ENCODE assay signal across 28 cellular contexts in the genomic region with DNA sequence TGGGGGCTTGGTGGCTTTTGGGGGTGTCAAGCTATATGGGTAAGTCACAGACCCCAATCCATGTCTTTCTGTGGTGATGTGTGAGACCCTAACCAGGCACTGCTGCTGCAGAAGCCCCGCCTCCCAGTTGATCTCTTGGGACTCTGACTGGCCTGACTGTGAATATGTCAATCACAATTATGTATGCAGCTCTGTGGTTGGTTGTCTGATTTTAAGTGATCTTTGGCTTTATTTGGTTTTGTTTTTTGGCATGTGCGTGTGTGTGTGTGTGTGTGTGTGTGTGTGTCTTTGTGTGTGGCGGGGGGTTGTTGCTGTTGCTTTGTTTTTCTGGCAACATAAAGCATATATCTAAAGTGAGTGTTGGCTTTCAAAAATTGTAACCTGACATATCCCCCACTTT.
DNase-seq lines count a peak whose midpoint lies in the region; ATAC-seq and TF ChIP-seq lines count a peak whose summit lies in the region.
"Had no signal": no experiment of that assay in that cellular context is flagged by ENCODE, and none has a peak within 500 bp of the region (broad histone marks: within the 10 kb centered on the region; RNA-seq: fewer than 3 reads in every experiment).

No MANE protein-coding gene starts in this region.

- peaks cover 2% of the 10 kb centered on the region for H3K27me3 Mint-ChIP-seq in T-helper 2 cell treated with Interferon-gamma antibody and Interleukin-4, amounts not matched to agents 5 μg/mL and 100 μg/mL, for 36 hours (ENCODE audit: low read depth)
- H3K27me3 Mint-ChIP-seq: activated CD4-positive, alpha-beta memory T cell treated with anti-CD3 and anti-CD28 coated beads for 36 hours; CD4-positive, alpha-beta memory T cell; central memory CD8-positive, alpha-beta T cell; natural killer cell treated with Interleukin-12 subunit alpha and Interleukin-12 subunit beta and Interleukin-15 and Interleukin-18, amount 100 ng/mL, for 72 hours; stimulated activated naive CD8-positive, alpha-beta T cell treated with anti-CD3 and anti-CD28 coated beads, Interleukin-15, amount 100 ng/mL, for 72 hours; type B pancreatic cell had no signal

- no TSS peak for BruUV-seq in HCT116 (replicated peaks; lab: Mats Ljungman, UMichigan)

- CTCF ChIA-PET in HCT116 (lab: Charles Lee): no interaction called here

- no peak overlapping the region for H3K4me2 ChIP-seq in DND-41 (ENCODE audit: insufficient read depth, low read length)
- no peak overlapping the region for H3K4me2 ChIP-seq in HCT116 (ENCODE audit: low read length)

- DNase-seq in DND-41 (peak; percentile 7), HCT116 (ENCODE audit: low read depth, low spot score) (no peak), RPMI7951 (ENCODE audit: low read depth) (peak; percentile 15), iPS-NIHi7 (ENCODE audit: extremely low spot score) (peak; percentile 46), anterior cingulate cortex (lab: John Stamatoyannopoulos, UW) (no peak)
- no peak for DNase-seq in activated CD4-positive, alpha-beta T cell treated with anti-CD3 and anti-CD28 coated beads for 48 hours
- DNase-seq in T-helper 2 cell treated with Interferon-gamma antibody and Interleukin-4, amounts not matched to agents 5 μg/mL and 100 μg/mL, for 36 hours (ENCODE audit: low spot score): no peak
- DNase-seq: activated CD4-positive, alpha-beta memory T cell treated with anti-CD3 and anti-CD28 coated beads for 36 hours; activated T-cell treated with anti-CD3 and anti-CD28 coated beads for 4 hours; aorta; CD4-positive, alpha-beta memory T cell; effector CD4-positive, alpha-beta T cell; gastrocnemius medialis; Kasumi-1; left colon; NCI-H1092; NCI-H774; psoas muscle; small intestine; stimulated activated CD4-positive, alpha-beta T cell treated with anti-CD3 and anti-CD28 coated beads, Interleukin-2, amount 100 ng/mL, for 48 hours; stimulated activated naive CD8-positive, alpha-beta T cell treated with anti-CD3 and anti-CD28 coated beads, Interleukin-15, amount 100 ng/mL, for 72 hours had no signal

- no peak overlapping the region for H3K27ac ChIP-seq in DND-41 (ENCODE audit: low read length)
- no peak overlapping the region for H3K27ac ChIP-seq in HCT116 (ENCODE audit: low read depth, low read length)
- H3K27ac ChIP-seq: esophagus muscularis mucosa, gastrocnemius medialis, psoas muscle, SJSA1 had no signal

- H3K4me1 ChIP-seq in DND-41 (ENCODE audit: insufficient read depth, low read length) (no peaks in the 10 kb centered on the region), HCT116 (ENCODE audit: control insufficient read depth in 1 of 2, insufficient read depth in 2 of 2, low read length in 2 of 2) (no peaks in the 10 kb centered on the region)
- H3K4me1 ChIP-seq: gastrocnemius medialis, psoas muscle, SJSA1 had no signal

- H3K4me1 Mint-ChIP-seq in T-helper 2 cell treated with Interferon-gamma antibody and Interleukin-4, amounts not matched to agents 5 μg/mL and 100 μg/mL, for 36 hours (ENCODE audit: low read depth): peaks cover 2% of the 10 kb centered on the region
- H3K4me1 Mint-ChIP-seq: CD4-positive, alpha-beta memory T cell; central memory CD8-positive, alpha-beta T cell had no signal

- H3K9me3 ChIP-seq in DND-41 (ENCODE audit: insufficient read depth, low read length, severe bottlenecking): no peaks in the 10 kb centered on the region
- no peaks in the 10 kb centered on the region for H3K9me3 ChIP-seq in HCT116 (ENCODE audit: control insufficient read depth in 1 of 2, insufficient read depth in 1 of 2, low read depth in 1 of 2, low read length in 2 of 2)
- H3K9me3 ChIP-seq: esophagus muscularis mucosa, gastrocnemius medialis, psoas muscle, SJSA1 had no signal

- RAD21 ChIA-PET in HCT116 (lab: Charles Lee; ENCODE audit: low non-redundant PET in 1 of 2, low total read pairs in 2 of 2, uncharacterized antibody in 2 of 2, unreplicated experiment in 2 of 2): no interaction called here

- no peak for TF ChIP-seq CTCF in DND-41 (IDR thresholded peaks at IDR 0.05; ENCODE audit: borderline replicate concordance, extremely low read depth, low read length, poor library complexity, severe bottlenecking)
- no peak for TF ChIP-seq CTCF in HCT116 (IDR thresholded peaks at IDR 0.05 in 2 of 3, conservative IDR thresholded peaks at IDR 0.05 in 1 of 3; ENCODE audit: borderline replicate concordance in 1 of 3, insufficient read depth in 1 of 3, low read depth in 2 of 3, low read length in 2 of 3)

- H3K9me2 ChIP-seq in HCT116 (ENCODE audit: insufficient read depth): no peaks in the 10 kb centered on the region

- POLR2A ChIA-PET in HCT116 (lab: Charles Lee): no interaction called here

- H3K79me2 ChIP-seq in DND-41 (ENCODE audit: insufficient read depth, low read length) (no peaks in the 10 kb centered on the region), HCT116 (ENCODE audit: insufficient read depth, low read length) (no peaks in the 10 kb centered on the region)

- no peak for TF ChIP-seq RAD21 in HCT116 (IDR thresholded peaks at IDR 0.05; ENCODE audit: low read depth)

- H3K36me3 ChIP-seq in DND-41 (ENCODE audit: insufficient read depth, low read length) (no peaks in the 10 kb centered on the region), HCT116 (ENCODE audit: control insufficient read depth in 1 of 2, insufficient read depth in 2 of 2, low read length in 2 of 2) (no peaks in the 10 kb centered on the region)
- H3K36me3 ChIP-seq: esophagus muscularis mucosa, gastrocnemius medialis, SJSA1 had no signal

- H4K20me1 ChIP-seq in DND-41 (ENCODE audit: insufficient read depth, low read length) (no peaks in the 10 kb centered on the region), HCT116 (ENCODE audit: insufficient read depth) (no peaks in the 10 kb centered on the region)

- TF ChIP-seq POLR2A in HCT116 (IDR thresholded peaks at IDR 0.05; ENCODE audit: borderline replicate concordance, extremely low read depth, insufficient read depth, insufficient read length): no peak

- H3K4me3 ChIP-seq in DND-41 (ENCODE audit: low read depth in 1 of 2, low read length in 2 of 2) (no peak overlapping the region), HCT116 (replicated peaks in 1 of 2; ENCODE audit: low read depth in 1 of 2, low read length in 2 of 2) (no peak overlapping the region)
- H3K4me3 ChIP-seq: esophagus muscularis mucosa, gastrocnemius medialis, psoas muscle, SJSA1 had no signal

- H3K4me3 Mint-ChIP-seq in T-helper 2 cell treated with Interferon-gamma antibody and Interleukin-4, amounts not matched to agents 5 μg/mL and 100 μg/mL, for 36 hours: no peak overlapping the region
- H3K4me3 Mint-ChIP-seq: activated CD4-positive, alpha-beta memory T cell treated with anti-CD3 and anti-CD28 coated beads for 36 hours; CD4-positive, alpha-beta memory T cell; central memory CD8-positive, alpha-beta T cell; natural killer cell treated with Interleukin-12 subunit alpha and Interleukin-12 subunit beta and Interleukin-15 and Interleukin-18, amount 100 ng/mL, for 72 hours; stimulated activated naive CD8-positive, alpha-beta T cell treated with anti-CD3 and anti-CD28 coated beads, Interleukin-15, amount 100 ng/mL, for 72 hours; type B pancreatic cell had no signal

- intact Hi-C loops in HCT116 (cut with micrococcal nuclease): loop anchor here (2.0 to 10.0 kb wide), 3 partner anchors 419 to 1037 kb away; partner anchors contain the start of gene OSGEPL1

- H3K36me3 Mint-ChIP-seq in T-helper 2 cell treated with Interferon-gamma antibody and Interleukin-4, amounts not matched to agents 5 μg/mL and 100 μg/mL, for 36 hours (ENCODE audit: low read depth): no peaks in the 10 kb centered on the region
- H3K36me3 Mint-ChIP-seq: activated CD4-positive, alpha-beta memory T cell treated with anti-CD3 and anti-CD28 coated beads for 36 hours; CD4-positive, alpha-beta memory T cell; natural killer cell treated with Interleukin-12 subunit alpha and Interleukin-12 subunit beta and Interleukin-15 and Interleukin-18, amount 100 ng/mL, for 72 hours; type B pancreatic cell had no signal

- H3K27me3 ChIP-seq in DND-41 (ENCODE audit: insufficient read depth, low read length, poor library complexity) (no peaks in the 10 kb centered on the region), HCT116 (ENCODE audit: insufficient read depth, low read length) (no peaks in the 10 kb centered on the region)
- H3K27me3 ChIP-seq: esophagus muscularis mucosa, gastrocnemius medialis, SJSA1 had no signal

- H3K9ac ChIP-seq in DND-41 (ENCODE audit: low read depth, low read length): no peak overlapping the region
- no peak overlapping the region for H3K9ac ChIP-seq in HCT116 (ENCODE audit: low read length)

- H3K9me3 Mint-ChIP-seq in T-helper 2 cell treated with Interferon-gamma antibody and Interleukin-4, amounts not matched to agents 5 μg/mL and 100 μg/mL, for 36 hours: no peaks in the 10 kb centered on the region
- H3K9me3 Mint-ChIP-seq: activated CD4-positive, alpha-beta memory T cell treated with anti-CD3 and anti-CD28 coated beads for 36 hours; CD4-positive, alpha-beta memory T cell; central memory CD8-positive, alpha-beta T cell; natural killer cell treated with Interleukin-12 subunit alpha and Interleukin-12 subunit beta and Interleukin-15 and Interleukin-18, amount 100 ng/mL, for 72 hours; stimulated activated naive CD8-positive, alpha-beta T cell treated with anti-CD3 and anti-CD28 coated beads, Interleukin-15, amount 100 ng/mL, for 72 hours; type B pancreatic cell had no signal

- no peak overlapping the region for H3K27ac Mint-ChIP-seq in T-helper 2 cell treated with Interferon-gamma antibody and Interleukin-4, amounts not matched to agents 5 μg/mL and 100 μg/mL, for 36 hours
- H3K27ac Mint-ChIP-seq: activated CD4-positive, alpha-beta memory T cell treated with anti-CD3 and anti-CD28 coated beads for 36 hours; CD4-positive, alpha-beta memory T cell; natural killer cell treated with Interleukin-12 subunit alpha and Interleukin-12 subunit beta and Interleukin-15 and Interleukin-18, amount 100 ng/mL, for 72 hours; type B pancreatic cell had no signal

- ATAC-seq in DND-41 (ENCODE audit: insufficient read depth, low read depth) (peak; percentile 45; the same call in 1 of the 3 replicates), HCT116 (no peak; the same call in 1 of the 2 replicates), HG03520 (IDR thresholded peaks at IDR 0.05; ENCODE audit: unreplicated experiment) (no peak)
- ATAC-seq: gastrocnemius medialis; left colon; natural killer cell treated with Interleukin-12 subunit alpha and Interleukin-12 subunit beta and Interleukin-15 and Interleukin-18, amount 100 ng/mL, for 72 hours; Panc1; psoas muscle; stimulated activated naive CD8-positive, alpha-beta T cell treated with anti-CD3 and anti-CD28 coated beads, Interleukin-15, amount 100 ng/mL, for 72 hours had no signal

- H2AFZ ChIP-seq in DND-41 (ENCODE audit: low read depth, low read length) (no peak overlapping the region), HCT116 (ENCODE audit: low read depth, low read length, poor library complexity, severe bottlenecking) (peak overlapping the region; percentile 46)

Comparison
In these comparisons a context has a peak if more than half of its experiments do, and no peak if none do; other contexts are left out.
1. DNase-seq: peak in DND-41 (single experiment), RPMI7951 (single experiment) and iPS-NIHi7 (single experiment); none in HCT116 (single experiment), anterior cingulate cortex (0 of 58), activated CD4-positive, alpha-beta T cell treated with anti-CD3 and anti-CD28 coated beads for 48 hours (single experiment) and T-helper 2 cell treated with Interferon-gamma antibody and Interleukin-4, amounts not matched to agents 5 μg/mL and 100 μg/mL, for 36 hours (single experiment).